In the genomic region with DNA sequence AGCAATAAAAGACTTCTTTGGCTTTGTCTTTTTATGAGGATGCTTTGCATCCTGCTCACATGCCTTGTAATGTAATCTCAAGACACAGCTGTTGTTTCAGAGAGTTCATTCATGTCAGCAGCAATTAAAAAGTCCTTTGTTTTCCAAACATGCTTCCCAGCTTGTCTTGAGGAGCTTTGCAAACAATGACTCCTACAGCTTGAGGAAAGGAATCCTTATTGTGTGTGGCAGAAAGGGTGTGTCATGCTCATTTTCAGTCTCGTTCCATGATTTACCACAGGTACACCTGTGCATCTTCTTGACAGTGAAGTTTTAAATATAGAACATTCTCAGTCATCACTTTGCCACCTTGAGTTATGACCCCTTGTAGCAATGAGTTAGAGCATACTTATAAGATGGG, we compare ENCODE assay signal across 1 cellular context.
TF ChIP-seq lines count a peak whose summit lies in the region.

No MANE protein-coding gene starts in this region.

TF ChIP-seq in H1, 55 proteins besides CTCF, POLR2A, EP300 and RAD21:
- no peak for TF ChIP-seq BCL11A (IDR thresholded peaks at IDR 0.05; ENCODE audit: low read depth in 2 of 2, low read length in 2 of 2)
- TF ChIP-seq CTBP2 (IDR thresholded peaks at IDR 0.05; ENCODE audit: borderline replicate concordance, insufficient read depth, insufficient read length, low read length), result no peak
- TF ChIP-seq PHF8 (conservative IDR thresholded peaks at IDR 0.05; ENCODE audit: low read depth, low read length), result no peak
- no peak for TF ChIP-seq CHD1 (IDR thresholded peaks at IDR 0.05; ENCODE audit: low read depth, low read length)
- no peak for TF ChIP-seq SRF (IDR thresholded peaks at IDR 0.05; ENCODE audit: low read depth, low read length)
- TF ChIP-seq TAF1 (IDR thresholded peaks at IDR 0.05; ENCODE audit: low read depth, low read length), result no peak
- TF ChIP-seq JUND (IDR thresholded peaks at IDR 0.05; ENCODE audit: low read length), result no peak
- TF ChIP-seq YY1 (IDR thresholded peaks at IDR 0.05; ENCODE audit: low read depth, low read length), result no peak
- TF ChIP-seq, protein P1, sequence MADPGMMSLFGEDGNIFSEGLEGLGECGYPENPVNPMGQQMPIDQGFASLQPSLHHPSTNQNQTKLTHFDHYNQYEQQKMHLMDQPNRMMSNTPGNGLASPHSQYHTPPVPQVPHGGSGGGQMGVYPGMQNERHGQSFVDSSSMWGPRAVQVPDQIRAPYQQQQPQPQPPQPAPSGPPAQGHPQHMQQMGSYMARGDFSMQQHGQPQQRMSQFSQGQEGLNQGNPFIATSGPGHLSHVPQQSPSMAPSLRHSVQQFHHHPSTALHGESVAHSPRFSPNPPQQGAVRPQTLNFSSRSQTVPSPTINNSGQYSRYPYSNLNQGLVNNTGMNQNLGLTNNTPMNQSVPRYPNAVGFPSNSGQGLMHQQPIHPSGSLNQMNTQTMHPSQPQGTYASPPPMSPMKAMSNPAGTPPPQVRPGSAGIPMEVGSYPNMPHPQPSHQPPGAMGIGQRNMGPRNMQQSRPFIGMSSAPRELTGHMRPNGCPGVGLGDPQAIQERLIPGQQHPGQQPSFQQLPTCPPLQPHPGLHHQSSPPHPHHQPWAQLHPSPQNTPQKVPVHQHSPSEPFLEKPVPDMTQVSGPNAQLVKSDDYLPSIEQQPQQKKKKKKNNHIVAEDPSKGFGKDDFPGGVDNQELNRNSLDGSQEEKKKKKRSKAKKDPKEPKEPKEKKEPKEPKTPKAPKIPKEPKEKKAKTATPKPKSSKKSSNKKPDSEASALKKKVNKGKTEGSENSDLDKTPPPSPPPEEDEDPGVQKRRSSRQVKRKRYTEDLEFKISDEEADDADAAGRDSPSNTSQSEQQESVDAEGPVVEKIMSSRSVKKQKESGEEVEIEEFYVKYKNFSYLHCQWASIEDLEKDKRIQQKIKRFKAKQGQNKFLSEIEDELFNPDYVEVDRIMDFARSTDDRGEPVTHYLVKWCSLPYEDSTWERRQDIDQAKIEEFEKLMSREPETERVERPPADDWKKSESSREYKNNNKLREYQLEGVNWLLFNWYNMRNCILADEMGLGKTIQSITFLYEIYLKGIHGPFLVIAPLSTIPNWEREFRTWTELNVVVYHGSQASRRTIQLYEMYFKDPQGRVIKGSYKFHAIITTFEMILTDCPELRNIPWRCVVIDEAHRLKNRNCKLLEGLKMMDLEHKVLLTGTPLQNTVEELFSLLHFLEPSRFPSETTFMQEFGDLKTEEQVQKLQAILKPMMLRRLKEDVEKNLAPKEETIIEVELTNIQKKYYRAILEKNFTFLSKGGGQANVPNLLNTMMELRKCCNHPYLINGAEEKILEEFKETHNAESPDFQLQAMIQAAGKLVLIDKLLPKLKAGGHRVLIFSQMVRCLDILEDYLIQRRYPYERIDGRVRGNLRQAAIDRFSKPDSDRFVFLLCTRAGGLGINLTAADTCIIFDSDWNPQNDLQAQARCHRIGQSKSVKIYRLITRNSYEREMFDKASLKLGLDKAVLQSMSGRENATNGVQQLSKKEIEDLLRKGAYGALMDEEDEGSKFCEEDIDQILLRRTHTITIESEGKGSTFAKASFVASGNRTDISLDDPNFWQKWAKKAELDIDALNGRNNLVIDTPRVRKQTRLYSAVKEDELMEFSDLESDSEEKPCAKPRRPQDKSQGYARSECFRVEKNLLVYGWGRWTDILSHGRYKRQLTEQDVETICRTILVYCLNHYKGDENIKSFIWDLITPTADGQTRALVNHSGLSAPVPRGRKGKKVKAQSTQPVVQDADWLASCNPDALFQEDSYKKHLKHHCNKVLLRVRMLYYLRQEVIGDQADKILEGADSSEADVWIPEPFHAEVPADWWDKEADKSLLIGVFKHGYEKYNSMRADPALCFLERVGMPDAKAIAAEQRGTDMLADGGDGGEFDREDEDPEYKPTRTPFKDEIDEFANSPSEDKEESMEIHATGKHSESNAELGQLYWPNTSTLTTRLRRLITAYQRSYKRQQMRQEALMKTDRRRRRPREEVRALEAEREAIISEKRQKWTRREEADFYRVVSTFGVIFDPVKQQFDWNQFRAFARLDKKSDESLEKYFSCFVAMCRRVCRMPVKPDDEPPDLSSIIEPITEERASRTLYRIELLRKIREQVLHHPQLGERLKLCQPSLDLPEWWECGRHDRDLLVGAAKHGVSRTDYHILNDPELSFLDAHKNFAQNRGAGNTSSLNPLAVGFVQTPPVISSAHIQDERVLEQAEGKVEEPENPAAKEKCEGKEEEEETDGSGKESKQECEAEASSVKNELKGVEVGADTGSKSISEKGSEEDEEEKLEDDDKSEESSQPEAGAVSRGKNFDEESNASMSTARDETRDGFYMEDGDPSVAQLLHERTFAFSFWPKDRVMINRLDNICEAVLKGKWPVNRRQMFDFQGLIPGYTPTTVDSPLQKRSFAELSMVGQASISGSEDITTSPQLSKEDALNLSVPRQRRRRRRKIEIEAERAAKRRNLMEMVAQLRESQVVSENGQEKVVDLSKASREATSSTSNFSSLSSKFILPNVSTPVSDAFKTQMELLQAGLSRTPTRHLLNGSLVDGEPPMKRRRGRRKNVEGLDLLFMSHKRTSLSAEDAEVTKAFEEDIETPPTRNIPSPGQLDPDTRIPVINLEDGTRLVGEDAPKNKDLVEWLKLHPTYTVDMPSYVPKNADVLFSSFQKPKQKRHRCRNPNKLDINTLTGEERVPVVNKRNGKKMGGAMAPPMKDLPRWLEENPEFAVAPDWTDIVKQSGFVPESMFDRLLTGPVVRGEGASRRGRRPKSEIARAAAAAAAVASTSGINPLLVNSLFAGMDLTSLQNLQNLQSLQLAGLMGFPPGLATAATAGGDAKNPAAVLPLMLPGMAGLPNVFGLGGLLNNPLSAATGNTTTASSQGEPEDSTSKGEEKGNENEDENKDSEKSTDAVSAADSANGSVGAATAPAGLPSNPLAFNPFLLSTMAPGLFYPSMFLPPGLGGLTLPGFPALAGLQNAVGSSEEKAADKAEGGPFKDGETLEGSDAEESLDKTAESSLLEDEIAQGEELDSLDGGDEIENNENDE (IDR thresholded peaks at IDR 0.05; ENCODE audit: insufficient replicate concordance, low read length), result no peak
- TF ChIP-seq BACH1 (IDR thresholded peaks at IDR 0.05; ENCODE audit: low read length), result no peak
- TF ChIP-seq, protein P2, sequence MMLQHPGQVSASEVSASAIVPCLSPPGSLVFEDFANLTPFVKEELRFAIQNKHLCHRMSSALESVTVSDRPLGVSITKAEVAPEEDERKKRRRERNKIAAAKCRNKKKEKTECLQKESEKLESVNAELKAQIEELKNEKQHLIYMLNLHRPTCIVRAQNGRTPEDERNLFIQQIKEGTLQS (IDR thresholded peaks at IDR 0.05; ENCODE audit: insufficient read depth, low read depth, low read length), result no peak
- TF ChIP-seq, protein P3, sequence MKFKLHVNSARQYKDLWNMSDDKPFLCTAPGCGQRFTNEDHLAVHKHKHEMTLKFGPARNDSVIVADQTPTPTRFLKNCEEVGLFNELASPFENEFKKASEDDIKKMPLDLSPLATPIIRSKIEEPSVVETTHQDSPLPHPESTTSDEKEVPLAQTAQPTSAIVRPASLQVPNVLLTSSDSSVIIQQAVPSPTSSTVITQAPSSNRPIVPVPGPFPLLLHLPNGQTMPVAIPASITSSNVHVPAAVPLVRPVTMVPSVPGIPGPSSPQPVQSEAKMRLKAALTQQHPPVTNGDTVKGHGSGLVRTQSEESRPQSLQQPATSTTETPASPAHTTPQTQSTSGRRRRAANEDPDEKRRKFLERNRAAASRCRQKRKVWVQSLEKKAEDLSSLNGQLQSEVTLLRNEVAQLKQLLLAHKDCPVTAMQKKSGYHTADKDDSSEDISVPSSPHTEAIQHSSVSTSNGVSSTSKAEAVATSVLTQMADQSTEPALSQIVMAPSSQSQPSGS (IDR thresholded peaks at IDR 0.05; ENCODE audit: low read length), result no peak
- TF ChIP-seq RBBP5 (IDR thresholded peaks at IDR 0.05; ENCODE audit: borderline replicate concordance, low read depth, low read length), result no peak
- no peak for TF ChIP-seq SAP30 (IDR thresholded peaks at IDR 0.05; ENCODE audit: insufficient read depth, insufficient replicate concordance, low read length)
- no peak for TF ChIP-seq NRF1 (IDR thresholded peaks at IDR 0.05; ENCODE audit: low read depth, low read length)
- TF ChIP-seq SIRT6 (IDR thresholded peaks at IDR 0.05; ENCODE audit: low read length), result no peak
